12 cellular contexts compared by ENCODE assay signal in the genomic region with DNA sequence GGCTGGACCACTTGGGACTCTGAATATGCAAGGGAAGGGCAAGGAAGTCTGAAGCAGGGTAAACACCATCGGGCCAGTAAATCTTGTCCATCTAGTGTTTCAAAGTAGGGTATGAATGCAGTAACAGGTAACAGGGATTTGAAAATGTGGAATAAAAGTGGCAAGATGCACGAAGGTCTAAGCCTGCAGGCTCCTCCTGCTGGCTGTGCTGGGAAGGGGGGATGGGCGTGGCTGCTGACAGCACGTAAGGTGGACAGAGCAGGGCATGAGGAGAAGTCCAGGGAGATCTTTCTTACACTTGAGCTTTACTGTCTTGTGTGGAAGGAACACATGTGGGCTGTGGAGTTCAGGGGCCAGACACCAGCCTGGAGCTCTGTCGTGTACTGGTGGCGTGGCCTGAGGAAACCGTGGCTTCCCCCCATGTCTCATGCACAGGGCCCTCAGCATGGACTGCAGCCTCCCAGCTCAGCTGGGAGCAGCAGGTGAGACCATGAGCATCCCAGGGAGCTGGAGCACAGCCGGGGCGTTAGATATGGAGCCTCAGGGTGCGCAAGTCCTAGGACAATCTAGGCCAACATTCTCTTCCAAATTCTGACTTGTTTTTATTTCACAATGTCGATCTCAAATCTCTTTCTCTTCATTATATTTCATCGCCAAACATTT.
A peak's percentile ranks its signal among the peaks of the same experiment; 100 is the strongest.
DNase-seq lines count a peak whose midpoint lies in the region; ATAC-seq and TF ChIP-seq lines count a peak whose summit lies in the region.
"Had no signal": no experiment of that assay in that cellular context is flagged by ENCODE, and none has a peak within 500 bp of the region (broad histone marks: within the 10 kb centered on the region; RNA-seq: fewer than 3 reads in every experiment).

No MANE protein-coding gene starts in this region.

- TF ChIP-seq CTCF in GM12873 (IDR thresholded peaks at IDR 0.05; ENCODE audit: insufficient read depth, low read depth, low read length, missing control alignments) = peak; percentile 23
- TF ChIP-seq CTCF in esophagus muscularis mucosa (IDR thresholded peaks at IDR 0.05) = peak in 2 of 3 experiments; percentile 9 to 12

- H3K36me3 Mint-ChIP-seq in stimulated activated effector memory CD8-positive, alpha-beta T cell treated with anti-CD3 and anti-CD28 coated beads, Interleukin-12 subunit alpha, Interleukin-12 subunit beta, amount 100 ng/mL, for 72 hours = no peaks in the 10 kb centered on the region
- H3K36me3 Mint-ChIP-seq: activated naive CD4-positive, alpha-beta T cell treated with anti-CD3 and anti-CD28 coated beads, Interleukin-2, amount 50 U/mL, for 24 hours had no signal

- no peaks in the 10 kb centered on the region for H3K4me1 Mint-ChIP-seq in stimulated activated effector memory CD8-positive, alpha-beta T cell treated with anti-CD3 and anti-CD28 coated beads, Interleukin-12 subunit alpha, Interleukin-12 subunit beta, amount 100 ng/mL, for 72 hours

- no peak overlapping the region for H3K27ac ChIP-seq in esophagus muscularis mucosa (replicated peaks in 1 of 4)
- H3K27ac ChIP-seq: upper lobe of left lung had no signal

- no peak overlapping the region for H3K4me3 ChIP-seq in esophagus muscularis mucosa
- H3K4me3 ChIP-seq: upper lobe of left lung had no signal

- no peak overlapping the region for H3K4me3 Mint-ChIP-seq in stimulated activated effector memory CD8-positive, alpha-beta T cell treated with anti-CD3 and anti-CD28 coated beads, Interleukin-12 subunit alpha, Interleukin-12 subunit beta, amount 100 ng/mL, for 72 hours
- H3K4me3 Mint-ChIP-seq: activated naive CD4-positive, alpha-beta T cell treated with anti-CD3 and anti-CD28 coated beads, Interleukin-2, amount 50 U/mL, for 24 hours had no signal

- no peak for TF ChIP-seq POLR2A in esophagus muscularis mucosa (IDR thresholded peaks at IDR 0.05; ENCODE audit: low read depth)

- H3K9me3 ChIP-seq in esophagus muscularis mucosa = no peaks in the 10 kb centered on the region
- H3K9me3 ChIP-seq: upper lobe of left lung had no signal

- no peak for TF ChIP-seq EP300 in esophagus muscularis mucosa (IDR thresholded peaks at IDR 0.05)

- no peaks in the 10 kb centered on the region for H3K9me3 Mint-ChIP-seq in stimulated activated effector memory CD8-positive, alpha-beta T cell treated with anti-CD3 and anti-CD28 coated beads, Interleukin-12 subunit alpha, Interleukin-12 subunit beta, amount 100 ng/mL, for 72 hours
- H3K9me3 Mint-ChIP-seq: activated naive CD4-positive, alpha-beta T cell treated with anti-CD3 and anti-CD28 coated beads, Interleukin-2, amount 50 U/mL, for 24 hours had no signal

- H3K36me3 ChIP-seq in esophagus muscularis mucosa = no peaks in the 10 kb centered on the region
- H3K36me3 ChIP-seq: upper lobe of left lung had no signal

- no peak for DNase-seq in esophagus muscularis mucosa (ENCODE audit: extremely low spot score)
- no peak for DNase-seq in stimulated activated effector memory CD8-positive, alpha-beta T cell treated with anti-CD3 and anti-CD28 coated beads, Interleukin-12 subunit alpha, Interleukin-12 subunit beta, amount 100 ng/mL, for 72 hours (ENCODE audit: low spot score in 2 of 2)
- no peak for DNase-seq in NCI-H2171 (lab: John Stamatoyannopoulos, UW)
- no peak for DNase-seq in activated naive CD4-positive, alpha-beta T cell (lab: John Stamatoyannopoulos, UW)
- DNase-seq: kidney glomerular epithelial cell; stimulated activated CD4-positive, alpha-beta T cell treated with anti-CD3 and anti-CD28 coated beads, Interleukin-1b, Interleukin-23, amount 100 ng/mL, for 48 hours had no signal

- ATAC-seq in SK-N-SH treated with all-trans-retinoic acid at 6 μM for 48 hours (peak; percentile 32; the same call in 1 of the 3 replicates), GM18511 (IDR thresholded peaks at IDR 0.05; ENCODE audit: unreplicated experiment) (no peak), HG02642 (IDR thresholded peaks at IDR 0.05; ENCODE audit: poor library complexity, unreplicated experiment) (no peak)
- ATAC-seq in stimulated activated effector memory CD8-positive, alpha-beta T cell treated with anti-CD3 and anti-CD28 coated beads, Interleukin-12 subunit alpha, Interleukin-12 subunit beta, amount 100 ng/mL, for 72 hours = no peak

- intact Hi-C loops in esophagus muscularis mucosa (cut with DNase I) = no loop called here

- H3K27ac Mint-ChIP-seq in stimulated activated effector memory CD8-positive, alpha-beta T cell treated with anti-CD3 and anti-CD28 coated beads, Interleukin-12 subunit alpha, Interleukin-12 subunit beta, amount 100 ng/mL, for 72 hours = peak overlapping the region; percentile 7

- no peaks in the 10 kb centered on the region for H3K27me3 ChIP-seq in esophagus muscularis mucosa
- H3K27me3 ChIP-seq: upper lobe of left lung had no signal

- 90% methylated on average over 12 of the region's 12 CpGs for WGBS in esophagus muscularis mucosa

- peaks cover 2 to 57% (median 38%) of the 10 kb centered on the region in 4 donors for H3K4me1 ChIP-seq in esophagus muscularis mucosa

TF ChIP-seq in SK-N-SH treated with all-trans-retinoic acid at 6 μM for 48 hours, 23 proteins besides CTCF, POLR2A, EP300 and RAD21:
- TF ChIP-seq ZNF70 (CRISPR knock-in tag; IDR thresholded peaks at IDR 0.05) = peak; percentile 63
- no peak for TF ChIP-seq TCF4 (CRISPR knock-in tag; IDR thresholded peaks at IDR 0.05; ENCODE audit: borderline replicate concordance)
TF ChIP-seq in SK-N-SH treated with all-trans-retinoic acid at 6 μM for 48 hours: peak in this region for 1.
